Comparison of ENCODE assay signal across 1 cellular context in the genomic region with DNA sequence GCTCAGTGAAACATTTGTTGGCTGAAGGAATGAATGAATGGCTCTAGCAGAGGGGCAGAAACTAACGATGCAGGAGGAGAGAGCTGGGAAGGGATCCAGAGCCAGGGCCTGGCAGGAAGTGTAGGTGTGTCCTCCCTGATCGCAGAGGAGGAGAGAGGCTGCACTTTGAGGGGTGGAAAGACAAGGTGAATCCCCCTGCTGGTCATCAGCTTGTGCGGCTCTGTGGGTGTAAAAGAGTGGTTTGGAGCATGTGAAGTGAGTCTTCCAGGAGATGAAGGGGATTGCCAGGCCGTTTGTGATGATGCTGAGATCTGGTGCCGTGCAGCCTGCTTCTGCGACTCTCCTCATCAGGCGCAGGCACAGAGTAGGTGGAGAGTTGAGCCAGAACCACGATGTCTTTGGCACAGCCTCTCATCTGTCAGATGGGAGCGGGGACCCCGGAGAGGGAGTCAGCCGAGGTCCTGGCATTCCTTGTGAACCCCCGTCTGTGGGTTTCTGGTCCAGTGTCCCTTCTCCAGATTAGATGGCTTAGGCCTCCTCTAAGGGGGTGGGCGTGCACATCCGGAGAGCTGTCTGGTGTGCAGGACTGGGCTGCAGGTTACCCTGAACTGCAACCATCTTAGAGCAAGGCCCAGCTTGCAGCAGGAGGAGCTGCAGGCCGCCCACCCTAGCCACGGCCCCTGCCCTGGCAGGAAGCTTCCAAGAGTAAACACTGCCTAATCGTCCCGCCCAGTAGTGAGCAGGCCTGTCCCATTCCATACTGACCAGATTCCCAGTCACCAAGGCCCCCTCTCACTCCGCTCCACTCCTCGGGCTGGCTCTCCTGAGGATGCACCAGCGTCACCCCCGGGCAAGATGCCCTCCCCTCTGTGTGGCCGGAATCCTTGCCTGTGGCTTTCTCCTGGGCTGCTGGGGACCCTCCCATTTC.
TF ChIP-seq lines count a peak whose summit lies in the region.

A gene (plus strand): TSS at position 753 of the 928 bp plus-strand sequence. CDS start 77 bp downstream, at position 830.

TF ChIP-seq in HepG2, 621 proteins besides CTCF, POLR2A, EP300 and RAD21 (continued from another document and continues in another):
- TF ChIP-seq CEBPB (IDR thresholded peaks at IDR 0.05; ENCODE audit: borderline replicate concordance, low read depth, low read length): no peak
- no peak for TF ChIP-seq SOX13 (IDR thresholded peaks at IDR 0.05)
- TF ChIP-seq SOX13 (CRISPR knock-in tag; conservative IDR thresholded peaks at IDR 0.05 in 1 of 2, IDR thresholded peaks at IDR 0.05 in 1 of 2): no peak
- TF ChIP-seq PTBP1 (IDR thresholded peaks at IDR 0.05; ENCODE audit: low read depth, low read length, poor library complexity, severe bottlenecking): no peak
- TF ChIP-seq MATR3 (CRISPR knock-in tag; IDR thresholded peaks at IDR 0.05): no peak
- no peak for TF ChIP-seq NAIF1 (CRISPR knock-in tag; IDR thresholded peaks at IDR 0.05; ENCODE audit: borderline replicate concordance)
- TF ChIP-seq, protein P1, sequence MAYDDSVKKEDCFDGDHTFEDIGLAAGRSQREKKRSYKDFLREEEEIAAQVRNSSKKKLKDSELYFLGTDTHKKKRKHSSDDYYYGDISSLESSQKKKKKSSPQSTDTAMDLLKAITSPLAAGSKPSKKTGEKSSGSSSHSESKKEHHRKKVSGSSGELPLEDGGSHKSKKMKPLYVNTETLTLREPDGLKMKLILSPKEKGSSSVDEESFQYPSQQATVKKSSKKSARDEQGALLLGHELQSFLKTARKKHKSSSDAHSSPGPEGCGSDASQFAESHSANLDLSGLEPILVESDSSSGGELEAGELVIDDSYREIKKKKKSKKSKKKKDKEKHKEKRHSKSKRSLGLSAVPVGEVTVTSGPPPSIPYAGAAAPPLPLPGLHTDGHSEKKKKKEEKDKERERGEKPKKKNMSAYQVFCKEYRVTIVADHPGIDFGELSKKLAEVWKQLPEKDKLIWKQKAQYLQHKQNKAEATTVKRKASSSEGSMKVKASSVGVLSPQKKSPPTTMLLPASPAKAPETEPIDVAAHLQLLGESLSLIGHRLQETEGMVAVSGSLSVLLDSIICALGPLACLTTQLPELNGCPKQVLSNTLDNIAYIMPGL (CRISPR knock-in tag; IDR thresholded peaks at IDR 0.05; ENCODE audit: borderline replicate concordance in 1 of 2, low read depth in 1 of 2): 0 out of 4 replicates have a peak, but pooled peaks of 1 of the 2 experiments have one; percentile 20
- 0 out of 2 replicates have a peak, but pooled peaks have one; percentile 46 for TF ChIP-seq ZNF772 (CRISPR knock-in tag; IDR thresholded peaks at IDR 0.05)
- TF ChIP-seq, protein P2, sequence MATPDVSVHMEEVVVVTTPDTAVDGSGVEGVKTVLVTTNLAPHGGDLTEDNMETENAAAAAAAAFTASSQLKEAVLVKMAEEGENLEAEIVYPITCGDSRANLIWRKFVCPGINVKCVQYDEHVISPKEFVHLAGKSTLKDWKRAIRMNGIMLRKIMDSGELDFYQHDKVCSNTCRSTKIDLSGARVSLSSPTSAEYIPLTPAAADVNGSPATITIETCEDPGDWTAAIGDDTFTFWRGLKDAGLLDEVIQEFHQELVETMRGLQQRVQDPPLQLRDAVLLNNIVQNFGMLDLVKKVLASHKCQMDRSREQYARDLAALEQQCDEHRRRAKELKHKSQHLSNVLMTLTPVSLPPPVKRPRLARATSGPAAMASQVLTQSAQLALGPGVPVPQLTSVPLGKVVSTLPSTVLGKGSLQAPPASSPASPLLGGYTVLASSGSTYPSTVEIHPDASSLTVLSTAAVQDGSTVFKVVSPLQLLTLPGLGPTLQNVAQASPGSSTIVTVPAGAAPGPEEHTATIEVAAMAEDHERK (CRISPR knock-in tag; IDR thresholded peaks at IDR 0.05; ENCODE audit: low read depth): no peak
- TF ChIP-seq, protein P3, sequence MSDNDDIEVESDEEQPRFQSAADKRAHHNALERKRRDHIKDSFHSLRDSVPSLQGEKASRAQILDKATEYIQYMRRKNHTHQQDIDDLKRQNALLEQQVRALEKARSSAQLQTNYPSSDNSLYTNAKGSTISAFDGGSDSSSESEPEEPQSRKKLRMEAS (IDR thresholded peaks at IDR 0.05): 0 out of 2 replicates have a peak, but pooled peaks have one; percentile 17
- TF ChIP-seq SP5 (CRISPR knock-in tag; IDR thresholded peaks at IDR 0.05; ENCODE audit: borderline replicate concordance, low read depth): no peak; the same call in 1 of the 2 replicates
- no peak for TF ChIP-seq KDM6A (CRISPR knock-in tag; IDR thresholded peaks at IDR 0.05; ENCODE audit: low read depth)
- no peak for TF ChIP-seq ZNF776 (CRISPR knock-in tag; IDR thresholded peaks at IDR 0.05)
- no peak for TF ChIP-seq ZNF768 (CRISPR knock-in tag; IDR thresholded peaks at IDR 0.05)
- no peak for TF ChIP-seq RFXANK (CRISPR knock-in tag; IDR thresholded peaks at IDR 0.05)
- TF ChIP-seq NFIB (CRISPR knock-in tag; IDR thresholded peaks at IDR 0.05; ENCODE audit: borderline replicate concordance): no peak
- TF ChIP-seq PITX1 (CRISPR knock-in tag; IDR thresholded peaks at IDR 0.05): no peak
- no peak for TF ChIP-seq HOXA9 (CRISPR knock-in tag; IDR thresholded peaks at IDR 0.05; ENCODE audit: borderline replicate concordance)
- TF ChIP-seq GTF3A (CRISPR knock-in tag; conservative IDR thresholded peaks at IDR 0.05): no peak
- TF ChIP-seq, protein P4, sequence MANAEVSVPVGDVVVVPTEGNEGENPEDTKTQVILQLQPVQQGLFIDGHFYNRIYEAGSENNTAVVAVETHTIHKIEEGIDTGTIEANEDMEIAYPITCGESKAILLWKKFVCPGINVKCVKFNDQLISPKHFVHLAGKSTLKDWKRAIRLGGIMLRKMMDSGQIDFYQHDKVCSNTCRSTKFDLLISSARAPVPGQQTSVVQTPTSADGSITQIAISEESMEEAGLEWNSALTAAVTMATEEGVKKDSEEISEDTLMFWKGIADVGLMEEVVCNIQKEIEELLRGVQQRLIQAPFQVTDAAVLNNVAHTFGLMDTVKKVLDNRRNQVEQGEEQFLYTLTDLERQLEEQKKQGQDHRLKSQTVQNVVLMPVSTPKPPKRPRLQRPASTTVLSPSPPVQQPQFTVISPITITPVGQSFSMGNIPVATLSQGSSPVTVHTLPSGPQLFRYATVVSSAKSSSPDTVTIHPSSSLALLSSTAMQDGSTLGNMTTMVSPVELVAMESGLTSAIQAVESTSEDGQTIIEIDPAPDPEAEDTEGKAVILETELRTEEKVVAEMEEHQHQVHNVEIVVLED (CRISPR knock-in tag; IDR thresholded peaks at IDR 0.05; ENCODE audit: borderline replicate concordance): no peak
- TF ChIP-seq ISL2 (CRISPR knock-in tag; IDR thresholded peaks at IDR 0.05): no peak
- no peak for TF ChIP-seq ZNF12 (CRISPR knock-in tag; IDR thresholded peaks at IDR 0.05)
- TF ChIP-seq, protein P5, sequence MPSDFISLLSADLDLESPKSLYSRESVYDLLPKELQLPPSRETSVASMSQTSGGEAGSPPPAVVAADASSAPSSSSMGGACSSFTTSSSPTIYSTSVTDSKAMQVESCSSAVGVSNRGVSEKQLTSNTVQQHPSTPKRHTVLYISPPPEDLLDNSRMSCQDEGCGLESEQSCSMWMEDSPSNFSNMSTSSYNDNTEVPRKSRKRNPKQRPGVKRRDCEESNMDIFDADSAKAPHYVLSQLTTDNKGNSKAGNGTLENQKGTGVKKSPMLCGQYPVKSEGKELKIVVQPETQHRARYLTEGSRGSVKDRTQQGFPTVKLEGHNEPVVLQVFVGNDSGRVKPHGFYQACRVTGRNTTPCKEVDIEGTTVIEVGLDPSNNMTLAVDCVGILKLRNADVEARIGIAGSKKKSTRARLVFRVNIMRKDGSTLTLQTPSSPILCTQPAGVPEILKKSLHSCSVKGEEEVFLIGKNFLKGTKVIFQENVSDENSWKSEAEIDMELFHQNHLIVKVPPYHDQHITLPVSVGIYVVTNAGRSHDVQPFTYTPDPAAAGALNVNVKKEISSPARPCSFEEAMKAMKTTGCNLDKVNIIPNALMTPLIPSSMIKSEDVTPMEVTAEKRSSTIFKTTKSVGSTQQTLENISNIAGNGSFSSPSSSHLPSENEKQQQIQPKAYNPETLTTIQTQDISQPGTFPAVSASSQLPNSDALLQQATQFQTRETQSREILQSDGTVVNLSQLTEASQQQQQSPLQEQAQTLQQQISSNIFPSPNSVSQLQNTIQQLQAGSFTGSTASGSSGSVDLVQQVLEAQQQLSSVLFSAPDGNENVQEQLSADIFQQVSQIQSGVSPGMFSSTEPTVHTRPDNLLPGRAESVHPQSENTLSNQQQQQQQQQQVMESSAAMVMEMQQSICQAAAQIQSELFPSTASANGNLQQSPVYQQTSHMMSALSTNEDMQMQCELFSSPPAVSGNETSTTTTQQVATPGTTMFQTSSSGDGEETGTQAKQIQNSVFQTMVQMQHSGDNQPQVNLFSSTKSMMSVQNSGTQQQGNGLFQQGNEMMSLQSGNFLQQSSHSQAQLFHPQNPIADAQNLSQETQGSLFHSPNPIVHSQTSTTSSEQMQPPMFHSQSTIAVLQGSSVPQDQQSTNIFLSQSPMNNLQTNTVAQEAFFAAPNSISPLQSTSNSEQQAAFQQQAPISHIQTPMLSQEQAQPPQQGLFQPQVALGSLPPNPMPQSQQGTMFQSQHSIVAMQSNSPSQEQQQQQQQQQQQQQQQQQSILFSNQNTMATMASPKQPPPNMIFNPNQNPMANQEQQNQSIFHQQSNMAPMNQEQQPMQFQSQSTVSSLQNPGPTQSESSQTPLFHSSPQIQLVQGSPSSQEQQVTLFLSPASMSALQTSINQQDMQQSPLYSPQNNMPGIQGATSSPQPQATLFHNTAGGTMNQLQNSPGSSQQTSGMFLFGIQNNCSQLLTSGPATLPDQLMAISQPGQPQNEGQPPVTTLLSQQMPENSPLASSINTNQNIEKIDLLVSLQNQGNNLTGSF (CRISPR knock-in tag; IDR thresholded peaks at IDR 0.05): 0 out of 2 replicates have a peak, but pooled peaks have one; percentile 31
- TF ChIP-seq LCORL (IDR thresholded peaks at IDR 0.05): no peak
- peak; percentile 51; the same call in 1 of the 2 replicates for TF ChIP-seq LCORL (CRISPR knock-in tag; IDR thresholded peaks at IDR 0.05)
- TF ChIP-seq, protein P6, sequence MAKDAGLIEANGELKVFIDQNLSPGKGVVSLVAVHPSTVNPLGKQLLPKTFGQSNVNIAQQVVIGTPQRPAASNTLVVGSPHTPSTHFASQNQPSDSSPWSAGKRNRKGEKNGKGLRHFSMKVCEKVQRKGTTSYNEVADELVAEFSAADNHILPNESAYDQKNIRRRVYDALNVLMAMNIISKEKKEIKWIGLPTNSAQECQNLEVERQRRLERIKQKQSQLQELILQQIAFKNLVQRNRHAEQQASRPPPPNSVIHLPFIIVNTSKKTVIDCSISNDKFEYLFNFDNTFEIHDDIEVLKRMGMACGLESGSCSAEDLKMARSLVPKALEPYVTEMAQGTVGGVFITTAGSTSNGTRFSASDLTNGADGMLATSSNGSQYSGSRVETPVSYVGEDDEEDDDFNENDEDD (CRISPR knock-in tag; IDR thresholded peaks at IDR 0.05; ENCODE audit: borderline replicate concordance): no peak
- TF ChIP-seq KMT2B (CRISPR knock-in tag; IDR thresholded peaks at IDR 0.05): no peak
- TF ChIP-seq FOXA1 (IDR thresholded peaks at IDR 0.05): no peak
- TF ChIP-seq FOXA1 (CRISPR knock-in tag; IDR thresholded peaks at IDR 0.05): peak; percentile 78
- TF ChIP-seq ZNF232 (CRISPR knock-in tag; IDR thresholded peaks at IDR 0.05; ENCODE audit: borderline replicate concordance): no peak
- TF ChIP-seq GATAD2A (CRISPR knock-in tag; IDR thresholded peaks at IDR 0.05): 0 out of 2 replicates have a peak, but pooled peaks have one; percentile 13
- no peak for TF ChIP-seq MBD4 (IDR thresholded peaks at IDR 0.05; ENCODE audit: borderline replicate concordance, low read length)
- TF ChIP-seq STAG1 (CRISPR knock-in tag; IDR thresholded peaks at IDR 0.05): peak; percentile 3; the same call in 1 of the 2 replicates
- TF ChIP-seq TP53 (CRISPR knock-in tag; conservative IDR thresholded peaks at IDR 0.05): no peak
- TF ChIP-seq ZNF567 (CRISPR knock-in tag; IDR thresholded peaks at IDR 0.05; ENCODE audit: borderline replicate concordance): no peak
- TF ChIP-seq ZMYM3 (CRISPR knock-in tag; IDR thresholded peaks at IDR 0.05): peak; percentile 15; the same call in 1 of the 2 replicates
- TF ChIP-seq, protein P7, sequence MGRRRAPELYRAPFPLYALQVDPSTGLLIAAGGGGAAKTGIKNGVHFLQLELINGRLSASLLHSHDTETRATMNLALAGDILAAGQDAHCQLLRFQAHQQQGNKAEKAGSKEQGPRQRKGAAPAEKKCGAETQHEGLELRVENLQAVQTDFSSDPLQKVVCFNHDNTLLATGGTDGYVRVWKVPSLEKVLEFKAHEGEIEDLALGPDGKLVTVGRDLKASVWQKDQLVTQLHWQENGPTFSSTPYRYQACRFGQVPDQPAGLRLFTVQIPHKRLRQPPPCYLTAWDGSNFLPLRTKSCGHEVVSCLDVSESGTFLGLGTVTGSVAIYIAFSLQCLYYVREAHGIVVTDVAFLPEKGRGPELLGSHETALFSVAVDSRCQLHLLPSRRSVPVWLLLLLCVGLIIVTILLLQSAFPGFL (CRISPR knock-in tag; IDR thresholded peaks at IDR 0.05): no peak
- TF ChIP-seq ZNF343 (CRISPR knock-in tag; IDR thresholded peaks at IDR 0.05): no peak
